ENCODE assay signal across 8 cellular contexts in genomic region chr5:141349917-141350619, GRCh38. TPM values are rescaled to one million over a fixed set of nuclear protein-coding genes. Genes with fewer than 3 reads are reported as not detected.
A peak's percentile ranks its signal among the peaks of the same experiment; 100 is the strongest.
DNase-seq lines count a peak whose midpoint lies in the region; ATAC-seq and TF ChIP-seq lines count a peak whose summit lies in the region.

Gene PCDHGB1 (plus strand): TSS chr5:141350099. CDS start chr5:141350261, 162 bp downstream.

- no peak for ATAC-seq in GM19455 (IDR thresholded peaks at IDR 0.05; ENCODE audit: unreplicated experiment)

- TF ChIP-seq CTCF in GM20000 (IDR thresholded peaks at IDR 0.05; ENCODE audit: extremely low read depth, missing control alignments) (peak; percentile 67), right atrium auricular region (IDR thresholded peaks at IDR 0.05) (peak; percentile 11 to 66)

- peaks cover 10 to 84% of the 10 kb centered on the region in 2 donors for H3K9me3 ChIP-seq in right atrium auricular region

- peaks cover 18% of the 10 kb centered on the region for H3K36me3 Mint-ChIP-seq in activated naive CD4-positive, alpha-beta T cell treated with anti-CD3 and anti-CD28 coated beads, Interleukin-2, amount 50 U/mL, for 24 hours

- peaks cover 55% of the 10 kb centered on the region for H3K27me3 Mint-ChIP-seq in activated naive CD4-positive, alpha-beta T cell treated with anti-CD3 and anti-CD28 coated beads, Interleukin-2, amount 50 U/mL, for 24 hours

- no peaks in the 10 kb centered on the region for H3K4me1 ChIP-seq in right atrium auricular region

- peaks cover 31% of the 10 kb centered on the region for H3K9me3 Mint-ChIP-seq in activated naive CD4-positive, alpha-beta T cell treated with anti-CD3 and anti-CD28 coated beads, Interleukin-2, amount 50 U/mL, for 24 hours

- DNase-seq in COLO829 (ENCODE audit: low spot score) (peak; percentile 61), GM20000 (ENCODE audit: low spot score) (peak; percentile 85), NCI-H2081 treated with DMSO at 0.1 percent for 48 hours (lab: John Stamatoyannopoulos, UW) (peak; percentile 64), right atrium auricular region (ENCODE audit: low spot score) (no peak), NCI-H1048 (lab: John Stamatoyannopoulos, UW) (no peak)
- peak; percentile 26 for DNase-seq in stimulated activated CD4-positive, alpha-beta T cell treated with anti-CD3 and anti-CD28 coated beads, Interleukin-4, amount 100 ng/mL, for 1 hour

- H3K27ac Mint-ChIP-seq in activated naive CD4-positive, alpha-beta T cell treated with anti-CD3 and anti-CD28 coated beads, Interleukin-2, amount 50 U/mL, for 24 hours: peak within 1 kb of the TSS; percentile 80

- H3K4me3 Mint-ChIP-seq in activated naive CD4-positive, alpha-beta T cell treated with anti-CD3 and anti-CD28 coated beads, Interleukin-2, amount 50 U/mL, for 24 hours: no peak within 1 kb of the TSS

- no peaks in the 10 kb centered on the region for H3K27me3 ChIP-seq in right atrium auricular region

- H3K27ac ChIP-seq in right atrium auricular region: no peak within 1 kb of the TSS

- H3K36me3 ChIP-seq in right atrium auricular region: no peaks in the 10 kb centered on the region

- no peaks in the 10 kb centered on the region for H3K4me1 Mint-ChIP-seq in activated naive CD4-positive, alpha-beta T cell treated with anti-CD3 and anti-CD28 coated beads, Interleukin-2, amount 50 U/mL, for 24 hours

- peak within 1 kb of the TSS in 1 of 2 donors; percentile 21 for H3K4me3 ChIP-seq in right atrium auricular region

RNA-seq across cellular contexts. Expression of gene PCDHGB1, which starts in this region (rescaled TPM):
- total RNA-seq in right atrium auricular region: 1 to 10 TPM; 2.4 to 3.3 TPM

Comparison
In these comparisons a context has a peak if more than half of its experiments do, and no peak if none do; other contexts are left out.
1. DNase-seq: peak in COLO829 (single experiment), GM20000 (single experiment), NCI-H2081 treated with DMSO at 0.1 percent for 48 hours (single experiment) and stimulated activated CD4-positive, alpha-beta T cell treated with anti-CD3 and anti-CD28 coated beads, Interleukin-4, amount 100 ng/mL, for 1 hour (single experiment); none in right atrium auricular region (single experiment) and NCI-H1048 (single experiment).